Comparison of ENCODE assay signal across 1 cellular context in the genomic region with DNA sequence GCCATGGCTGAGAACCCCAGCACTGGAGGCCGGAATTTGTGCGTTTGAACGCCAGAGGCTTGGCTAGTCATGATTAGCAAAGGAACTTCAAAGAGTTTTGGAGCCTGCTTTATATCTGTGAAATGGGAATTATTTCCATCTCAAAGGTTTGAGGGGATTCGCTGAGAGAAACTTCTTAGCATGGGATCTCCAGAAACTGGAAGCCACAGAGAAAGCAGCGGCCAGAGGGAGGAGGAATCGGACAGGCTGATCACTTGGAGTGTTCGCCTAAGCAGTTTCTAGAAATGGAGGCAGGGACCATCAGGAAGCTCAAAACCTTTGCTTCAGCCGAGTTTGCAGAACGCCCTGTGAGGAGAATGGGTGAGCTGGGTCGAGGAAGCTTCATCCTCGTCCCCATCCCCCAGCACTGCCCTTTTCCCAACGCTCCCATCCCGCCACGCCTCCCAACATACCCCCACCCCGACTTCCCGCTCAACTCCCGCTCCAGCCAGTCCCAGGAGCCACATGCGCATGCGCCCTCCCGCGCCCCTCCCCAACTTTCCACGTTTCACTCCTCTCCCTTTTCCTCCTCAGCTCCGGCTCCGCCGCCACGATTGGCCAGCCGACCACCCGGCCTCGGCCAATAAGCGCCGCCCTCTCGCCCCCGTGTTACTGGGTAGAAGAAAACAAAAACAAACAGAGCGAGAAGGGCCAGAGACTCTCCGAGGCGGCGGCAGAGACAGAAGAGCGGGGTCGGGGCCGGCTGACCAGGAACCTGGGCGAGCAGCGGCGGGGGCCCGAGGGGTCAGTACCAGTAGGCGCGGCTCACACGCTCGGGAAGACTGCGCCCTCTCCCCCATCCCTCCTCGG.
A peak's percentile ranks its signal among the peaks of the same experiment; 100 is the strongest.
TF ChIP-seq lines count a peak whose summit lies in the region.

TSS of gene PDCD4 (plus strand) at position 693 of the 849 bp plus-strand sequence. CDS start 4,100 bp downstream, outside the sequence.

TF ChIP-seq in HepG2, 621 proteins besides CTCF, POLR2A, EP300 and RAD21 (continued from another document and continues in another):
- peak; percentile 5; the same call in 1 of the 2 replicates for TF ChIP-seq ARID4A (CRISPR knock-in tag; IDR thresholded peaks at IDR 0.05; ENCODE audit: borderline replicate concordance)
- TF ChIP-seq ZNF274 (CRISPR knock-in tag; IDR thresholded peaks at IDR 0.05): no peak
- 0 out of 2 replicates have a peak, but pooled peaks have one; percentile 50 for TF ChIP-seq ZBTB38 (CRISPR knock-in tag; IDR thresholded peaks at IDR 0.05)
- no peak for TF ChIP-seq ZNF883 (CRISPR knock-in tag; IDR thresholded peaks at IDR 0.05; ENCODE audit: not compliant biosample characterization)
- TF ChIP-seq, protein P1, sequence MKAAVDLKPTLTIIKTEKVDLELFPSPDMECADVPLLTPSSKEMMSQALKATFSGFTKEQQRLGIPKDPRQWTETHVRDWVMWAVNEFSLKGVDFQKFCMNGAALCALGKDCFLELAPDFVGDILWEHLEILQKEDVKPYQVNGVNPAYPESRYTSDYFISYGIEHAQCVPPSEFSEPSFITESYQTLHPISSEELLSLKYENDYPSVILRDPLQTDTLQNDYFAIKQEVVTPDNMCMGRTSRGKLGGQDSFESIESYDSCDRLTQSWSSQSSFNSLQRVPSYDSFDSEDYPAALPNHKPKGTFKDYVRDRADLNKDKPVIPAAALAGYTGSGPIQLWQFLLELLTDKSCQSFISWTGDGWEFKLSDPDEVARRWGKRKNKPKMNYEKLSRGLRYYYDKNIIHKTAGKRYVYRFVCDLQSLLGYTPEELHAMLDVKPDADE (CRISPR knock-in tag; IDR thresholded peaks at IDR 0.05): 0 out of 2 replicates have a peak, but pooled peaks have one; percentile 40
- 0 out of 4 replicates have a peak, but pooled peaks of 1 of the 2 experiments have one; percentile 8 for TF ChIP-seq HMGXB4 (CRISPR knock-in tag; IDR thresholded peaks at IDR 0.05; ENCODE audit: borderline replicate concordance in 1 of 2, low read depth in 1 of 2)
- no peak for TF ChIP-seq RXRA (CRISPR knock-in tag; IDR thresholded peaks at IDR 0.05)
- no peak for TF ChIP-seq EZH2 (conservative IDR thresholded peaks at IDR 0.05; ENCODE audit: low read depth, low read length)
- TF ChIP-seq MZF1 (CRISPR knock-in tag; IDR thresholded peaks at IDR 0.05; ENCODE audit: borderline replicate concordance): no peak
- no peak for TF ChIP-seq ETV5 (CRISPR knock-in tag; IDR thresholded peaks at IDR 0.05; ENCODE audit: borderline replicate concordance)
- peak; percentile 22 for TF ChIP-seq YY1 (IDR thresholded peaks at IDR 0.05; ENCODE audit: insufficient read depth, insufficient replicate concordance, low read depth, low read length)
- TF ChIP-seq E2F2 (CRISPR knock-in tag; IDR thresholded peaks at IDR 0.05; ENCODE audit: borderline replicate concordance): no peak
- no peak for TF ChIP-seq DDIT3 (CRISPR knock-in tag; IDR thresholded peaks at IDR 0.05)
- TF ChIP-seq MIXL1 (CRISPR knock-in tag; IDR thresholded peaks at IDR 0.05): no peak
- peak; percentile 99 for TF ChIP-seq RFXAP (CRISPR knock-in tag; IDR thresholded peaks at IDR 0.05; ENCODE audit: borderline replicate concordance)
- no peak for TF ChIP-seq ATF7 (IDR thresholded peaks at IDR 0.05)
- TF ChIP-seq ATF7 (CRISPR knock-in tag; IDR thresholded peaks at IDR 0.05): peak; percentile 28; the same call in 1 of the 2 replicates
- TF ChIP-seq YEATS4 (CRISPR knock-in tag; IDR thresholded peaks at IDR 0.05; ENCODE audit: borderline replicate concordance): no peak; the same call in 1 of the 2 replicates
- no peak for TF ChIP-seq SMC3 (IDR thresholded peaks at IDR 0.05; ENCODE audit: low read length)
- no peak for TF ChIP-seq SNAPC2 (CRISPR knock-in tag; IDR thresholded peaks at IDR 0.05)
- TF ChIP-seq NFYB (CRISPR knock-in tag; IDR thresholded peaks at IDR 0.05): peak; percentile 77
- no peak for TF ChIP-seq CHD4 (IDR thresholded peaks at IDR 0.05; ENCODE audit: borderline replicate concordance, low read length)
- peak; percentile 65 for TF ChIP-seq ZNF543 (CRISPR knock-in tag; IDR thresholded peaks at IDR 0.05)
- peak; percentile 16; the same call in 1 of the 2 replicates for TF ChIP-seq ZNF546 (CRISPR knock-in tag; conservative IDR thresholded peaks at IDR 0.05)
- TF ChIP-seq ZHX1 (CRISPR knock-in tag; IDR thresholded peaks at IDR 0.05; ENCODE audit: low read depth): no peak
- TF ChIP-seq KLF16 (CRISPR knock-in tag; IDR thresholded peaks at IDR 0.05): peak in 1 of 2 experiments; percentile 13; a peak in 1 of 4 replicates
- no peak for TF ChIP-seq ZNF264 (CRISPR knock-in tag; IDR thresholded peaks at IDR 0.05)
- TF ChIP-seq ZNF207 (IDR thresholded peaks at IDR 0.05; ENCODE audit: borderline replicate concordance): no peak
- TF ChIP-seq, protein P2, sequence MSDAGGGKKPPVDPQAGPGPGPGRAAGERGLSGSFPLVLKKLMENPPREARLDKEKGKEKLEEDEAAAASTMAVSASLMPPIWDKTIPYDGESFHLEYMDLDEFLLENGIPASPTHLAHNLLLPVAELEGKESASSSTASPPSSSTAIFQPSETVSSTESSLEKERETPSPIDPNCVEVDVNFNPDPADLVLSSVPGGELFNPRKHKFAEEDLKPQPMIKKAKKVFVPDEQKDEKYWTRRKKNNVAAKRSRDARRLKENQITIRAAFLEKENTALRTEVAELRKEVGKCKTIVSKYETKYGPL (CRISPR knock-in tag; IDR thresholded peaks at IDR 0.05): 0 out of 2 replicates have a peak, but pooled peaks have one; percentile 5
- peak; percentile 25; the same call in 1 of the 2 replicates for TF ChIP-seq ZBTB3 (CRISPR knock-in tag; IDR thresholded peaks at IDR 0.05; ENCODE audit: borderline replicate concordance, low read depth)
- peak; percentile 54; the same call in 1 of the 2 replicates for TF ChIP-seq FOXC1 (CRISPR knock-in tag; IDR thresholded peaks at IDR 0.05; ENCODE audit: borderline replicate concordance)
- TF ChIP-seq ZNF788 (CRISPR knock-in tag; IDR thresholded peaks at IDR 0.05; ENCODE audit: borderline replicate concordance): peak; percentile 40; the same call in 1 of the 2 replicates
- TF ChIP-seq AFF4 (CRISPR knock-in tag; IDR thresholded peaks at IDR 0.05): no peak
- TF ChIP-seq ZMYM3 (CRISPR knock-in tag; IDR thresholded peaks at IDR 0.05): peak; percentile 27; the same call in 1 of the 2 replicates
- TF ChIP-seq ZBTB14 (CRISPR knock-in tag; IDR thresholded peaks at IDR 0.05): no peak
- TF ChIP-seq ZNF431 (CRISPR knock-in tag; IDR thresholded peaks at IDR 0.05; ENCODE audit: borderline replicate concordance, low read depth): peak; percentile 65; the same call in 1 of the 2 replicates
- TF ChIP-seq SAP130 (CRISPR knock-in tag; IDR thresholded peaks at IDR 0.05; ENCODE audit: low read depth): peak; percentile 48
- TF ChIP-seq ZNF598 (CRISPR knock-in tag; IDR thresholded peaks at IDR 0.05; ENCODE audit: borderline replicate concordance): 0 out of 2 replicates have a peak, but pooled peaks have one; percentile 24
- no peak; the same call in 1 of the 2 replicates for TF ChIP-seq ARID2 (CRISPR knock-in tag; IDR thresholded peaks at IDR 0.05; ENCODE audit: borderline replicate concordance)
